In genomic region chr21:7925918-7926582, GRCh38 we compare ENCODE assay signal across 8 cellular contexts.
DNase-seq lines count a peak whose midpoint lies in the region; ATAC-seq, FAIRE-seq and TF ChIP-seq lines count a peak whose summit lies in the region.
"Not testable (repeated sequence)": the region's sequence is repeated elsewhere in the genome, so short reads cannot be mapped to it uniquely, and the experiment has no call there.

No MANE protein-coding gene starts in this region.

- H3K27ac Mint-ChIP-seq in CD4-positive, CD25-positive, alpha-beta regulatory T cell = not testable (repeated sequence)

- DNase-seq in CD4-positive, CD25-positive, alpha-beta regulatory T cell; left lobe of liver (ENCODE audit: low spot score); pancreas: not testable (repeated sequence)

- not testable (repeated sequence) for H3K27ac ChIP-seq in CD4-positive, CD25-positive, alpha-beta regulatory T cell (ENCODE audit: insufficient read depth, low read length, poor library complexity, severe bottlenecking); gastroesophageal sphincter; pancreas

- peak; percentile 42 to 60 for ATAC-seq in CD4-positive, CD25-positive, alpha-beta regulatory T cell (ENCODE audit: low read depth in 2 of 2)
- peak; percentile 74 for ATAC-seq in GM19467 (IDR thresholded peaks at IDR 0.05; ENCODE audit: unreplicated experiment)
- peak; percentile 54 for ATAC-seq in HG02885 (IDR thresholded peaks at IDR 0.05; ENCODE audit: poor library complexity, unreplicated experiment)
- peak; percentile 48 for ATAC-seq in HG03432 (IDR thresholded peaks at IDR 0.05; ENCODE audit: unreplicated experiment)
- ATAC-seq in SK-N-SH treated with all-trans-retinoic acid at 6 μM for 48 hours = peak; percentile 58; the same call in 1 of the 3 replicates
- peak; percentile 73 for ATAC-seq in gastroesophageal sphincter
- peak; percentile 67 for ATAC-seq in left lobe of liver
- peak in 3 of 4 donors; percentile 56 to 61 (median 57) for ATAC-seq in pancreas

- not testable (repeated sequence) for H3K4me3 Mint-ChIP-seq in CD4-positive, CD25-positive, alpha-beta regulatory T cell

- H3K36me3 ChIP-seq in CD4-positive, CD25-positive, alpha-beta regulatory T cell (ENCODE audit: control insufficient read depth, insufficient read depth, low read length); gastroesophageal sphincter; pancreas: not testable (repeated sequence)

- intact Hi-C loops in pancreas (cut with DNase I) = not testable (repeated sequence)

- H3K9me3 Mint-ChIP-seq in CD4-positive, CD25-positive, alpha-beta regulatory T cell = peaks cover 0 to 96% (median 76%) of the 10 kb centered on the region in 7 donors

- H3K9me3 ChIP-seq in CD4-positive, CD25-positive, alpha-beta regulatory T cell (ENCODE audit: control insufficient read depth in 2 of 2, low read length in 2 of 2) = peaks cover 78 to 83% of the 10 kb centered on the region in 2 experiments
- peaks cover 0 to 18% (median 9%) of the 10 kb centered on the region in 3 donors for H3K9me3 ChIP-seq in gastroesophageal sphincter
- H3K9me3 ChIP-seq in pancreas = not testable (repeated sequence)

- peaks cover 0 to 70% (median 1%) of the 10 kb centered on the region in 4 donors for H3K4me1 Mint-ChIP-seq in CD4-positive, CD25-positive, alpha-beta regulatory T cell

- not testable (repeated sequence) for TF ChIP-seq POLR2A in gastroesophageal sphincter (IDR thresholded peaks at IDR 0.05)

- FAIRE-seq in pancreas (lab: Jason Lieb, UNC) = not testable (repeated sequence)

- not testable (repeated sequence) for H3K27me3 Mint-ChIP-seq in CD4-positive, CD25-positive, alpha-beta regulatory T cell

- not testable (repeated sequence) for H3K4me3 ChIP-seq in CD4-positive, CD25-positive, alpha-beta regulatory T cell (ENCODE audit: low read depth, low read length); gastroesophageal sphincter; pancreas

- H3K36me3 Mint-ChIP-seq in CD4-positive, CD25-positive, alpha-beta regulatory T cell = peaks cover 70% of the 10 kb centered on the region

- not testable (repeated sequence) for H3K4me1 ChIP-seq in CD4-positive, CD25-positive, alpha-beta regulatory T cell (ENCODE audit: control insufficient read depth, insufficient read depth, low read length, poor library complexity, severe bottlenecking); gastroesophageal sphincter; pancreas

- not testable (repeated sequence) for TF ChIP-seq EP300 in gastroesophageal sphincter (IDR thresholded peaks at IDR 0.05)

- not testable (repeated sequence) for TF ChIP-seq CTCF in gastroesophageal sphincter (IDR thresholded peaks at IDR 0.05); pancreas (IDR thresholded peaks at IDR 0.05)

- H3K27me3 ChIP-seq in CD4-positive, CD25-positive, alpha-beta regulatory T cell (ENCODE audit: control insufficient read depth, insufficient read depth, low read length); gastroesophageal sphincter; pancreas: not testable (repeated sequence)

- 60 to 68% methylated on average over 16 of the region's 16 CpGs for WGBS in gastroesophageal sphincter (ENCODE audit: low coverage in 1 of 2), 2 donors
- 53 to 60% methylated on average over 16 of the region's 16 CpGs for WGBS in pancreas, 2 donors
